Comparison of ENCODE assay signal across 37 cellular contexts in the genomic region with DNA sequence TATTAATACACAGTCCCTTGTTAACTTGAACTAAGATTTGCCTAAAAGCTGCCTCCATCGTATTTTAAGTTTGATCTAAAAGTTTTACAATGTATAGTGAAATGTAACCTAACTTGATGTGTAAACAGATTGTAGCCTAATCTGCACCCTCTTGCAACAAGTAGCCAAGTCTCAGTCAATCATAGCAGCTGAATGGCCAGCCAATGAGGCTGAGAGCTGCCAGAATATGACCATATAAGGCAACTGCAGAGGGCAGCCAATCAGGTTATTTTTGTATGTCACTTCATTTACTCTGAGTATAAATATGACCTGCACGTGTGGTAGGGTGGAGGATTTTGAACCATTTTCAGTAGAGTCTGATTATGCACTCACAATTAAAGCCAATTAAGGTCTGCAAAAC. TPM values are rescaled to one million over a fixed set of nuclear protein-coding genes. Genes with fewer than 3 reads are reported as not detected.
"Had no signal": no experiment of that assay in that cellular context is flagged by ENCODE, and none has a peak within 500 bp of the region (broad histone marks: within the 10 kb centered on the region; RNA-seq: fewer than 3 reads in every experiment).

No MANE protein-coding gene starts in this region.

- H3K36me3 ChIP-seq: MG63, SJSA1 had no signal

- H2AFZ ChIP-seq: PC-9 had no signal

- H3K9me3 ChIP-seq: MG63, SJSA1, SK-N-SH had no signal

- H3K9ac ChIP-seq: SK-N-SH had no signal

- H3K4me1 ChIP-seq: SJSA1 had no signal

- H3K27me3 ChIP-seq: MG63, SJSA1 had no signal

- H3K4me3 ChIP-seq: MG63, PC-9, SJSA1 had no signal

- ATAC-seq: Panc1, Right ventricle myocardium inferior had no signal

- H3K4me2 ChIP-seq: PC-9, SK-N-SH had no signal

- DNase-seq: Karpas-422, MG63, NCI-H1048, NCI-H1092 treated with DMSO at 0.1 percent for 48 hours, NCI-H1105 treated with DMSO at 0.1 percent for 48 hours, NCI-H1417, NCI-H1436, NCI-H146, NCI-H1694, NCI-H187, NCI-H1930, NCI-H2029 treated with DMSO at 0.1 percent for 48 hours, NCI-H2081 treated with DMSO at 0.1 percent for 48 hours, NCI-H2107, NCI-H2171, NCI-H226, NCI-H446 treated with DMSO at 0.1 percent for 48 hours, NCI-H510A, NCI-H524, NCI-H526, NCI-H69, NCI-H748 treated with DMSO at 0.1 percent for 48 hours, NCI-H82, PC-9, SHP77, SIG-M5, SK-N-SH, SW 1271, T-helper 1 cell had no signal

- H3K27ac ChIP-seq: PC-9, RWPE1, SJSA1 had no signal

RNA-seq across cellular contexts. Expression of gene SPANXN3, which starts 51.2 kb away (rescaled TPM):
- total RNA-seq: LHCN-M2, M059J, OCI-LY7, PC-9, Right ventricle myocardium inferior, RPMI7951, SJSA1 had no signal
- polyA plus RNA-seq: SK-N-SH had no signal
